ENCODE assay signal across 11 cellular contexts in the genomic region with DNA sequence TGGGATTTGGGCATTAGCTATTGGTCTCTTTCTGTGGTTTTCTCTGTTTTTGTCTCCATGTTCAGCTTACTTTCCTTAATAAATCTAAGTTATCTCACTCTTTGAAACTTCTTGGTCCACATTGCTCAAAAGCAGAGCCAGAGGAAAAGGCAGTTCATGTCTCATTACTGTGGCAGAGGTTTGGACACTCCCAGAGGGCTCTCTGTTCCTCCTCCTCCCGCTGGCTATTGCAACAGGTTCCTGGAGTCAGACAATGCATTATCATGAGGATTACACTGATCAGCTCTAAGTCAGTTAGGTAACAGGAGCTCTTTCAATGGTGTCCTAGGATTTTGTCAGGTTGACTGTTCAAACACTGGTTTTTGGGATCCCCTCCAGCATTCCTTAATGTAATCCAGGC.
DNase-seq lines count a peak whose midpoint lies in the region; ATAC-seq, FAIRE-seq and TF ChIP-seq lines count a peak whose summit lies in the region.
"Had no signal": no experiment of that assay in that cellular context is flagged by ENCODE, and none has a peak within 500 bp of the region (broad histone marks: within the 10 kb centered on the region; RNA-seq: fewer than 3 reads in every experiment).

No MANE protein-coding gene starts in this region.

- DNase-seq in M059J (ENCODE audit: low read depth), result peak; percentile 48
- DNase-seq in astrocyte of the hippocampus (ENCODE audit: low read depth, low spot score), result peak; percentile 49
- DNase-seq in keratinocyte (ENCODE audit: low read depth, low spot score), result no peak
- DNase-seq in thoracic aorta (ENCODE audit: low spot score), result no peak
- DNase-seq in DMS79 treated with DMSO at 0.1 percent for 48 hours (lab: John Stamatoyannopoulos, UW), result no peak
- no peak for DNase-seq in A172 (ENCODE audit: low spot score)
- DNase-seq in NCI-H345 treated with DMSO at 0.1 percent for 48 hours (lab: John Stamatoyannopoulos, UW; ENCODE audit: unreplicated experiment), result no peak
- DNase-seq: dermis blood vessel endothelial cell had no signal

- TF ChIP-seq CTCF in keratinocyte (optimal IDR thresholded peaks at IDR 0.05 in 1 of 3, IDR thresholded peaks at IDR 0.05 in 1 of 3, conservative IDR thresholded peaks at IDR 0.05 in 1 of 3; ENCODE audit: extremely low read depth in 1 of 3, insufficient read depth in 2 of 3, low read length in 3 of 3), result no peak
- no peak for TF ChIP-seq CTCF in thoracic aorta (IDR thresholded peaks at IDR 0.05)

- peak; percentile 95 for FAIRE-seq in keratinocyte (lab: Jason Lieb, UNC)

- dilution Hi-C loops in keratinocyte (cut with MboI; ENCODE audit: extremely low pct_ligation_motif_present, low sequenced_read_pairs), result no loop called here

- H3K4me3 ChIP-seq in keratinocyte (ENCODE audit: control insufficient read depth in 2 of 3, extremely low read depth in 1 of 3, insufficient read depth in 2 of 3, low read depth in 1 of 3, low read length in 3 of 3) (no peak overlapping the region), thoracic aorta (peak overlapping the region; percentile 46)
- H3K4me3 ChIP-seq: lung had no signal

- H3K36me3 ChIP-seq in keratinocyte (ENCODE audit: control insufficient read depth in 2 of 2, extremely low read depth in 1 of 2, insufficient read depth in 2 of 2, low read length in 2 of 2) (no peaks in the 10 kb centered on the region), thoracic aorta (no peaks in the 10 kb centered on the region)

- H3K9me3 ChIP-seq in keratinocyte (ENCODE audit: control insufficient read depth, low read depth, low read length) (no peaks in the 10 kb centered on the region), thoracic aorta (no peaks in the 10 kb centered on the region)

- no peak overlapping the region for H3K27ac ChIP-seq in keratinocyte (ENCODE audit: control insufficient read depth, insufficient read depth, low read length)
- H3K27ac ChIP-seq in thoracic aorta, result no peak overlapping the region

- H3K27me3 ChIP-seq in keratinocyte (ENCODE audit: control insufficient read depth, extremely low read depth, insufficient read depth, low read length), result no peaks in the 10 kb centered on the region
- no peaks in the 10 kb centered on the region for H3K27me3 ChIP-seq in thoracic aorta (replicated peaks; ENCODE audit: insufficient read depth)

- ATAC-seq in thoracic aorta (ENCODE audit: insufficient number of reproducible peaks, low FRiP score, low read depth) (no peak), HG03457 (IDR thresholded peaks at IDR 0.05; ENCODE audit: unreplicated experiment) (no peak)
- ATAC-seq: HCT116 had no signal

- H2AFZ ChIP-seq in keratinocyte (ENCODE audit: control insufficient read depth, low read length), result peak overlapping the region; percentile 59

- no peaks in the 10 kb centered on the region for H3K79me2 ChIP-seq in keratinocyte (ENCODE audit: control insufficient read depth, insufficient read depth, low read length)

- no peak overlapping the region for H3K9ac ChIP-seq in keratinocyte (ENCODE audit: control insufficient read depth, extremely low read depth, insufficient read depth, low read length)

- H3K4me2 ChIP-seq in keratinocyte (ENCODE audit: control insufficient read depth, extremely low read depth, insufficient read depth, low read depth, low read length), result peak overlapping the region; percentile 49

- no peaks in the 10 kb centered on the region for H4K20me1 ChIP-seq in keratinocyte (ENCODE audit: control insufficient read depth, extremely low read depth, insufficient read depth, low read length)

- H3K4me1 ChIP-seq in keratinocyte (ENCODE audit: control insufficient read depth, extremely low read depth, insufficient read depth, low read length), result peaks cover 19% of the 10 kb centered on the region
- no peaks in the 10 kb centered on the region for H3K4me1 ChIP-seq in thoracic aorta (ENCODE audit: control insufficient read depth in 1 of 2, low read depth in 2 of 2)

- no peaks in the 10 kb centered on the region for H3K9me1 ChIP-seq in keratinocyte (ENCODE audit: control insufficient read depth, extremely low read depth, insufficient read depth, low read length)

Comparison
In these comparisons a context has a peak if more than half of its experiments do, and no peak if none do; other contexts are left out.
1. DNase-seq: peak in M059J (single experiment) and astrocyte of the hippocampus (single experiment); none in keratinocyte (single experiment), thoracic aorta (single experiment), DMS79 treated with DMSO at 0.1 percent for 48 hours (single experiment), A172 (single experiment) and NCI-H345 treated with DMSO at 0.1 percent for 48 hours (single experiment).